In the genomic region with DNA sequence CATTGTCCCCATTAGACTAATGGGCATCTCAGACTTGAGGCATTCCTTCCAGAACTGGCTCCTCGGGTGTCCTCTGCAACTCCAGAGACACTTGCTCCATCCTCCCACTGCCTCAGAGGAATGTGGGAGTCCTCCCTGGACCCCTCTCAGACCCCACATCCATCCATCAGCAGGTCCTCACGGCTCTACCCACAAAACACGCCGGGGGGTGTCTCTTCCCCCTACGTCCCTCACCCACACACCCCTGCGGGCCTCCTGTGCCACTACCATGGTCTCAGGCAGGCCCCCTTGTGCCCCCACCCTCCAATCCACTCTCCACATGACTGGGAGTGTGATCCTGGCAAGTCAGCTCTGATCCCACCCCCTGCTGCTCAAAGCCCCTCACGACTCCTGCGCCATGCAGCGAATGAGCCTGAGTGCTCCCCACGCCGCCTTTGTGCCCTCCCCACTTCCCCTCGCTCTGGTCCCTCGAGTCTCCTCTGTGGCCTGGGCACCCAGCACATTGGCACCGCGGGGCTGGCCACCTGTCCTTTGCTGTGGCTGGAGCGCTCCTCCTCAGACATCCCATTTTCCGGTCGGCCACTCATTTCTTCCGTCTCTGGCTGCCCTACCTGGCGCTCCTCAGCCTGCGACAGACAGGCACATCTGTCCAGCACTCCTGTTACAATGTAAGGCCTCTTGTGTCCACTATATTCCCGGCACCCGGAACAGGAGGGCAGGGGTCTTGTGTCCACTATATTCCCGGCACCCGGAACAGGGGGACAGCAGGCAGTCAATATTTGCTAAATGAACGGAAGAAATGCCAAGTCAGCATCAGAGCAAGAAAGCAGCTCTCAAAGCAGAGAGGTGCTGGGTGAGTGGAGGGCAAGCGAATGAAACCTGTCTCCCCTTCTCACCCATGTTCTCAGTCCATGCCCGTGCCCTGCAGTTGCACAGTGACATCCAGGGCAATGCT, we compare ENCODE assay signal across 2 cellular contexts.
TF ChIP-seq lines count a peak whose summit lies in the region.

No MANE protein-coding gene starts in this region.

TF ChIP-seq in IMR-90, 13 proteins besides CTCF, POLR2A, EP300 and RAD21:
- TF ChIP-seq, protein P1, sequence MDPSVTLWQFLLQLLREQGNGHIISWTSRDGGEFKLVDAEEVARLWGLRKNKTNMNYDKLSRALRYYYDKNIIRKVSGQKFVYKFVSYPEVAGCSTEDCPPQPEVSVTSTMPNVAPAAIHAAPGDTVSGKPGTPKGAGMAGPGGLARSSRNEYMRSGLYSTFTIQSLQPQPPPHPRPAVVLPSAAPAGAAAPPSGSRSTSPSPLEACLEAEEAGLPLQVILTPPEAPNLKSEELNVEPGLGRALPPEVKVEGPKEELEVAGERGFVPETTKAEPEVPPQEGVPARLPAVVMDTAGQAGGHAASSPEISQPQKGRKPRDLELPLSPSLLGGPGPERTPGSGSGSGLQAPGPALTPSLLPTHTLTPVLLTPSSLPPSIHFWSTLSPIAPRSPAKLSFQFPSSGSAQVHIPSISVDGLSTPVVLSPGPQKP (IDR thresholded peaks at IDR 0.05; ENCODE audit: borderline replicate concordance, low read depth, low read length) = no peak
- TF ChIP-seq MAFK (IDR thresholded peaks at IDR 0.05; ENCODE audit: low read depth, low read length) = peak; percentile 86

TF ChIP-seq in GM12891, 5 proteins besides CTCF, POLR2A, EP300 and RAD21:
- TF ChIP-seq PAX5 (IDR thresholded peaks at IDR 0.05; ENCODE audit: insufficient read depth, low read length, severe bottlenecking) = no peak
- TF ChIP-seq TAF1 (IDR thresholded peaks at IDR 0.05; ENCODE audit: low read depth, low read length) = no peak
- no peak for TF ChIP-seq POU2F2 (IDR thresholded peaks at IDR 0.05; ENCODE audit: low read depth, low read length)
- no peak for TF ChIP-seq SPI1 (IDR thresholded peaks at IDR 0.05; ENCODE audit: low read depth, low read length)
- TF ChIP-seq POLR2AphosphoS5 (IDR thresholded peaks at IDR 0.05; ENCODE audit: low read depth, low read length) = no peak
